In genomic region chr7:2633538-2634264, GRCh38 we compare ENCODE assay signal across 8 cellular contexts. TPM values are rescaled to one million over a fixed set of nuclear protein-coding genes. Genes with fewer than 3 reads are reported as not detected.
DNase-seq lines count a peak whose midpoint lies in the region; ATAC-seq and TF ChIP-seq lines count a peak whose summit lies in the region.

No MANE protein-coding gene starts in this region.

- peaks cover 16% of the 10 kb centered on the region for H3K4me1 Mint-ChIP-seq in activated CD8-positive, alpha-beta T cell treated with anti-CD3 and anti-CD28 coated beads for 36 hours (ENCODE audit: low read depth)
- peaks cover 11 to 32% (median 23%) of the 10 kb centered on the region in 4 donors for H3K4me1 Mint-ChIP-seq in naive thymus-derived CD8-positive, alpha-beta T cell

- H3K27ac ChIP-seq in thoracic aorta: peak overlapping the region; percentile 52 to 94

- peak; percentile 93 for DNase-seq in AG10803 (ENCODE audit: low read depth)
- peak; percentile 70 for DNase-seq in HPDE6-E6E7 (ENCODE audit: extremely low spot score)
- DNase-seq in activated CD8-positive, alpha-beta T cell treated with anti-CD3 and anti-CD28 coated beads for 36 hours: peak; percentile 74
- DNase-seq in epithelial cell of proximal tubule (ENCODE audit: low read depth): no peak
- DNase-seq in naive thymus-derived CD8-positive, alpha-beta T cell: no peak
- peak; percentile 49 for DNase-seq in thoracic aorta (ENCODE audit: low spot score)
- DNase-seq in foreskin melanocyte: no peak

- H3K36me3 ChIP-seq in thoracic aorta: no peaks in the 10 kb centered on the region

- H3K4me3 ChIP-seq in AG10803 (ENCODE audit: low read length) (peak overlapping the region; percentile 87), epithelial cell of proximal tubule (ENCODE audit: low read depth, low read length) (peak overlapping the region; percentile 95), thoracic aorta (peak overlapping the region; percentile 87)

- TF ChIP-seq CTCF in AG10803 (conservative IDR thresholded peaks at IDR 0.05; ENCODE audit: low read length): no peak
- TF ChIP-seq CTCF in activated CD8-positive, alpha-beta T cell treated with anti-CD3 and anti-CD28 coated beads for 36 hours (IDR thresholded peaks at IDR 0.05): no peak
- no peak for TF ChIP-seq CTCF in epithelial cell of proximal tubule (conservative IDR thresholded peaks at IDR 0.05; ENCODE audit: low read depth, low read length)
- TF ChIP-seq CTCF in thoracic aorta (IDR thresholded peaks at IDR 0.05): no peak

- CTCF ChIA-PET in activated CD8-positive, alpha-beta T cell treated with anti-CD3 and anti-CD28 coated beads for 36 hours (lab: Charles Lee): interaction anchor here (0.7 to 1.6 kb wide), 2 partner anchors 76 to 124 kb away, joined by 3 to 6 read pairs; no protein-coding TSS in a partner anchor

- no peaks in the 10 kb centered on the region for H3K27me3 ChIP-seq in thoracic aorta (replicated peaks; ENCODE audit: insufficient read depth)

- peak overlapping the region; percentile 96 for H3K4me3 Mint-ChIP-seq in activated CD8-positive, alpha-beta T cell treated with anti-CD3 and anti-CD28 coated beads for 36 hours
- H3K4me3 Mint-ChIP-seq in naive thymus-derived CD8-positive, alpha-beta T cell: peak overlapping the region; percentile 85 to 94 (median 90)

- POLR2A ChIA-PET in activated CD8-positive, alpha-beta T cell treated with anti-CD3 and anti-CD28 coated beads for 36 hours (lab: Charles Lee): interaction anchor here (1.1 to 1.4 kb wide), 2 partner anchors 11 to 15 kb away, joined by 3 to 5 read pairs; no protein-coding TSS in a partner anchor
- POLR2A ChIA-PET in naive thymus-derived CD8-positive, alpha-beta T cell (lab: Charles Lee): interaction anchor here (0.6 to 3.8 kb wide), 3 partner anchors 11 to 1060 kb away, joined by 4 to 21 read pairs (median 18); no protein-coding TSS in a partner anchor

- intact Hi-C loops in activated CD8-positive, alpha-beta T cell treated with anti-CD3 and anti-CD28 coated beads for 36 hours (cut with micrococcal nuclease): loop anchor here (10.0 kb wide), 1 partner anchor 79 kb away; the partner anchor contains the start of genes BRAT1 and IQCE

- peak overlapping the region; percentile 89 for H3K27ac Mint-ChIP-seq in activated CD8-positive, alpha-beta T cell treated with anti-CD3 and anti-CD28 coated beads for 36 hours
- H3K27ac Mint-ChIP-seq in naive thymus-derived CD8-positive, alpha-beta T cell: peak overlapping the region; percentile 19 to 93 (median 80)

- no peaks in the 10 kb centered on the region for H3K27me3 Mint-ChIP-seq in activated CD8-positive, alpha-beta T cell treated with anti-CD3 and anti-CD28 coated beads for 36 hours
- H3K27me3 Mint-ChIP-seq in naive thymus-derived CD8-positive, alpha-beta T cell: no peaks in the 10 kb centered on the region

- no peaks in the 10 kb centered on the region for H3K36me3 Mint-ChIP-seq in activated CD8-positive, alpha-beta T cell treated with anti-CD3 and anti-CD28 coated beads for 36 hours (ENCODE audit: low read depth)
- no peaks in the 10 kb centered on the region for H3K36me3 Mint-ChIP-seq in naive thymus-derived CD8-positive, alpha-beta T cell

- H3K9me3 Mint-ChIP-seq in activated CD8-positive, alpha-beta T cell treated with anti-CD3 and anti-CD28 coated beads for 36 hours: no peaks in the 10 kb centered on the region
- H3K9me3 Mint-ChIP-seq in naive thymus-derived CD8-positive, alpha-beta T cell: no peaks in the 10 kb centered on the region

- H3K9me3 ChIP-seq in thoracic aorta: no peaks in the 10 kb centered on the region

- peaks cover 53 to 65% of the 10 kb centered on the region in 2 donors for H3K4me1 ChIP-seq in thoracic aorta (ENCODE audit: control insufficient read depth in 1 of 2, low read depth in 2 of 2)

- ATAC-seq in activated CD8-positive, alpha-beta T cell treated with anti-CD3 and anti-CD28 coated beads for 36 hours: peak; percentile 54
- ATAC-seq in naive thymus-derived CD8-positive, alpha-beta T cell: no peak
- ATAC-seq in thoracic aorta (ENCODE audit: insufficient number of reproducible peaks, low FRiP score, low read depth) (peak; percentile 26), GM21717 (IDR thresholded peaks at IDR 0.05; ENCODE audit: unreplicated experiment) (no peak)

RNA-seq across cellular contexts. Expression of gene TTYH3, which starts 1.9 kb away (rescaled TPM):
- total RNA-seq in activated CD8-positive, alpha-beta T cell treated with anti-CD3 and anti-CD28 coated beads for 36 hours: 10 to 100 TPM; 30.3 to 32.3 TPM
- total RNA-seq in epithelial cell of proximal tubule (93.3 and 97.6 TPM in 2 replicates), thoracic aorta (10 to 100 TPM; 58.6 to 69.3 TPM)
- total RNA-seq in naive thymus-derived CD8-positive, alpha-beta T cell: 10 to 100 TPM; 13.7 to 14.9 TPM
- 1 to 10 TPM; 1.1 to 1.9 (median 1.1) TPM for polyA plus RNA-seq in naive thymus-derived CD8-positive, alpha-beta T cell

RNA-seq across cellular contexts. Expression of gene AMZ1, which starts 54.3 kb away (rescaled TPM):
- under 1 TPM; 0.11 to 0.14 TPM for total RNA-seq in activated CD8-positive, alpha-beta T cell treated with anti-CD3 and anti-CD28 coated beads for 36 hours
- total RNA-seq in epithelial cell of proximal tubule: 0.22 and 0.29 TPM in 2 replicates
- under 1 TPM in 1 of 2 experiments, not detected in 1; 0.05 TPM for total RNA-seq in naive thymus-derived CD8-positive, alpha-beta T cell
- polyA plus RNA-seq in naive thymus-derived CD8-positive, alpha-beta T cell: not detected
- total RNA-seq in thoracic aorta: 1 to 10 TPM; 1.4 to 3.7 TPM

Comparison
In these comparisons a context has a peak if more than half of its experiments do, and no peak if none do; other contexts are left out.
1. DNase-seq: peak in AG10803 (single experiment), HPDE6-E6E7 (single experiment), activated CD8-positive, alpha-beta T cell treated with anti-CD3 and anti-CD28 coated beads for 36 hours (single experiment) and thoracic aorta (single experiment); none in epithelial cell of proximal tubule (single experiment), naive thymus-derived CD8-positive, alpha-beta T cell (0 of 10) and foreskin melanocyte (single experiment).
2. ATAC-seq: peak in activated CD8-positive, alpha-beta T cell treated with anti-CD3 and anti-CD28 coated beads for 36 hours (single experiment) and thoracic aorta (single experiment); none in naive thymus-derived CD8-positive, alpha-beta T cell (0 of 2) and GM21717 (single experiment).
3. Peak in every context shown above with its lines, with median percentiles within 50 percentile points of each other: H3K4me3 ChIP-seq.